ENCODE assay signal across 2 cellular contexts in the genomic region with DNA sequence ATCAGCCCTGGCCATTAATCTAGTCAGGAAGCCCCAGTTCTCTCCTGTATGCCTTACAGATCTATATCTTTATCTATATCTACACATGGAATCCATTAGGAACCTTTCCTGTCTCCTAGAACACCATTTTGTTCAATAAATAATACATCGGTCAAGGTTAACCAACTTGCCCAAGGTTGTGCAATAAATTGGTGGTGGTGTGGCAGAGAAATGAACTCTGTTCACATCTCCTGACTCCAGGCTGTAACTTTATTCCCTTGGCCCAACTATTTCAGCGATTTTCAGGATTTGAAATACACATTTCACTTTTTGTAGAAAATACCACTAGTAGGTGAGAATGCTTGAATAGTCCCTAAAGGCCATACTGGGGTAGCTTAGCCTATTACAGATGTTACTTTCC.
A peak's percentile ranks its signal among the peaks of the same experiment; 100 is the strongest.
TF ChIP-seq lines count a peak whose summit lies in the region.

No MANE protein-coding gene starts in this region.

TF ChIP-seq in IMR-90, 13 proteins besides CTCF, POLR2A, EP300 and RAD21:
- TF ChIP-seq RCOR1 (IDR thresholded peaks at IDR 0.05; ENCODE audit: insufficient replicate concordance, low read length) (no peak), CHD1 (IDR thresholded peaks at IDR 0.05; ENCODE audit: low read depth, low read length) (no peak), CEBPB (IDR thresholded peaks at IDR 0.05; ENCODE audit: low read depth, low read length) (peak; percentile 46; the same call in 1 of the 2 replicates), NFE2L2 (IDR thresholded peaks at IDR 0.05; ENCODE audit: low read depth, low read length) (no peak), MXI1 (IDR thresholded peaks at IDR 0.05; ENCODE audit: borderline replicate concordance, low read depth, low read length) (no peak)

TF ChIP-seq in HepG2, 621 proteins besides CTCF, POLR2A, EP300 and RAD21:
- TF ChIP-seq, protein P1, sequence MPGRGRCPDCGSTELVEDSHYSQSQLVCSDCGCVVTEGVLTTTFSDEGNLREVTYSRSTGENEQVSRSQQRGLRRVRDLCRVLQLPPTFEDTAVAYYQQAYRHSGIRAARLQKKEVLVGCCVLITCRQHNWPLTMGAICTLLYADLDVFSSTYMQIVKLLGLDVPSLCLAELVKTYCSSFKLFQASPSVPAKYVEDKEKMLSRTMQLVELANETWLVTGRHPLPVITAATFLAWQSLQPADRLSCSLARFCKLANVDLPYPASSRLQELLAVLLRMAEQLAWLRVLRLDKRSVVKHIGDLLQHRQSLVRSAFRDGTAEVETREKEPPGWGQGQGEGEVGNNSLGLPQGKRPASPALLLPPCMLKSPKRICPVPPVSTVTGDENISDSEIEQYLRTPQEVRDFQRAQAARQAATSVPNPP (CRISPR knock-in tag; IDR thresholded peaks at IDR 0.05), result no peak
- TF ChIP-seq CEBPB (IDR thresholded peaks at IDR 0.05; ENCODE audit: borderline replicate concordance, low read depth, low read length), result peak; percentile 63; the same call in 1 of the 2 replicates
